Comparison of ENCODE assay signal across 18 cellular contexts in genomic region chr14:67575684-67576083, GRCh38. TPM values are rescaled to one million over a fixed set of nuclear protein-coding genes. Genes with fewer than 3 reads are reported as not detected.
DNase-seq lines count a peak whose midpoint lies in the region; TF ChIP-seq lines count a peak whose summit lies in the region.
"Had no signal": no experiment of that assay in that cellular context is flagged by ENCODE, and none has a peak within 500 bp of the region (broad histone marks: within the 10 kb centered on the region; RNA-seq: fewer than 3 reads in every experiment).

No MANE protein-coding gene starts in this region.

- H3K4me3 Mint-ChIP-seq in progenitor cell of endocrine pancreas (ENCODE audit: low read depth): no peak overlapping the region
- H3K4me3 Mint-ChIP-seq: activated naive CD4-positive, alpha-beta T cell treated with anti-CD3 and anti-CD28 coated beads, Interleukin-2, amount 10 ng/mL, durations not matched to agents 7 days and 5 days had no signal

- peak overlapping the region; percentile 69 for H3K27ac Mint-ChIP-seq in progenitor cell of endocrine pancreas
- H3K27ac Mint-ChIP-seq: activated naive CD4-positive, alpha-beta T cell treated with anti-CD3 and anti-CD28 coated beads, Interleukin-2, amount 10 ng/mL, durations not matched to agents 7 days and 5 days had no signal

- DNase-seq in HT1080 (ENCODE audit: low read depth) (peak; percentile 35), OCI-M1 (lab: John Stamatoyannopoulos, UW) (peak; percentile 19), epithelial cell of esophagus (ENCODE audit: low read depth) (peak; percentile 79), progenitor cell of endocrine pancreas (ENCODE audit: low spot score, unreplicated experiment) (no peak), NCI-H1417 treated with DMSO at 0.1 percent for 48 hours (lab: John Stamatoyannopoulos, UW) (no peak), NCI-H1694 treated with DMSO at 0.1 percent for 48 hours (lab: John Stamatoyannopoulos, UW) (no peak), AG08396 (ENCODE audit: low spot score) (no peak), pons (ENCODE audit: low spot score) (no peak)
- DNase-seq: activated CD4-positive, alpha-beta T cell treated with anti-CD3 and anti-CD28 coated beads for 48 hours; activated naive CD4-positive, alpha-beta T cell treated with anti-CD3 and anti-CD28 coated beads, Interleukin-2, amount 10 ng/mL, durations not matched to agents 7 days and 5 days; cortex of kidney; left ventricle myocardium superior; NCI-H187; NCI-H446; PC-3; T1000 had no signal

- no peak overlapping the region for H3K4me3 ChIP-seq in epithelial cell of esophagus (ENCODE audit: low read length)
- H3K4me3 ChIP-seq: HAP-1, smooth muscle cell had no signal

- TF ChIP-seq CTCF in epithelial cell of esophagus (IDR thresholded peaks at IDR 0.05; ENCODE audit: insufficient read depth, low read depth, low read length, missing control alignments): no peak
- TF ChIP-seq CTCF in progenitor cell of endocrine pancreas (IDR thresholded peaks at IDR 0.05; ENCODE audit: unreplicated experiment): no peak

- H3K9me3 Mint-ChIP-seq in progenitor cell of endocrine pancreas (ENCODE audit: low read depth): no peaks in the 10 kb centered on the region
- H3K9me3 Mint-ChIP-seq: activated naive CD4-positive, alpha-beta T cell treated with anti-CD3 and anti-CD28 coated beads, Interleukin-2, amount 10 ng/mL, durations not matched to agents 7 days and 5 days had no signal

- H3K4me1 Mint-ChIP-seq in progenitor cell of endocrine pancreas (ENCODE audit: low read depth): peaks cover 18% of the 10 kb centered on the region
- H3K4me1 Mint-ChIP-seq: activated naive CD4-positive, alpha-beta T cell treated with anti-CD3 and anti-CD28 coated beads, Interleukin-2, amount 10 ng/mL, durations not matched to agents 7 days and 5 days had no signal

- peaks cover 21% of the 10 kb centered on the region for H3K36me3 Mint-ChIP-seq in progenitor cell of endocrine pancreas (ENCODE audit: insufficient read depth)
- H3K36me3 Mint-ChIP-seq: activated naive CD4-positive, alpha-beta T cell treated with anti-CD3 and anti-CD28 coated beads, Interleukin-2, amount 10 ng/mL, durations not matched to agents 7 days and 5 days had no signal

- H3K27me3 Mint-ChIP-seq in progenitor cell of endocrine pancreas: no peaks in the 10 kb centered on the region

RNA-seq across cellular contexts. Expression of gene PIGH, which starts 24.4 kb away (rescaled TPM):
- 25.4 and 37.4 TPM in 2 replicates for total RNA-seq in HT1080 (2014; rRNA removed; shearing (Covaris generic))
- 15.9 and 18.6 TPM in 2 replicates for polyA plus RNA-seq in HT1080 (2015; cell fraction: cytosol; rRNA removed)
- polyA plus RNA-seq in HT1080 (2015; cell fraction: nucleus; rRNA removed): 19.9 and 25.5 TPM in 2 replicates
- total RNA-seq in progenitor cell of endocrine pancreas: 18.9 and 22.0 TPM in 2 replicates

RNA-seq across cellular contexts. Expression of gene PLEKHH1, which starts 42.6 kb away (rescaled TPM):
- total RNA-seq in HT1080 (2014; rRNA removed; shearing (Covaris generic)): 4.2 and 4.3 TPM in 2 replicates
- 4.0 and 5.0 TPM in 2 replicates for polyA plus RNA-seq in HT1080 (2015; cell fraction: cytosol; rRNA removed)
- polyA plus RNA-seq in HT1080 (2015; cell fraction: nucleus; rRNA removed): 23.8 and 27.3 TPM in 2 replicates
- 119 and 127 TPM in 2 replicates for total RNA-seq in progenitor cell of endocrine pancreas

RNA-seq across cellular contexts. Expression of gene ARG2, which starts 44.0 kb away (rescaled TPM):
- 20.6 and 22.8 TPM in 2 replicates for total RNA-seq in HT1080 (2014; rRNA removed; shearing (Covaris generic))
- 25.2 and 33.0 TPM in 2 replicates for polyA plus RNA-seq in HT1080 (2015; cell fraction: cytosol; rRNA removed)
- 23.2 and 23.3 TPM in 2 replicates for polyA plus RNA-seq in HT1080 (2015; cell fraction: nucleus; rRNA removed)
- total RNA-seq in progenitor cell of endocrine pancreas: 25.1 and 30.1 TPM in 2 replicates

Comparison
In these comparisons a context has a peak if more than half of its experiments do, and no peak if none do; other contexts are left out.
1. DNase-seq: peak in HT1080 (single experiment), OCI-M1 (single experiment) and epithelial cell of esophagus (single experiment); none in progenitor cell of endocrine pancreas (single experiment), NCI-H1417 treated with DMSO at 0.1 percent for 48 hours (single experiment), NCI-H1694 treated with DMSO at 0.1 percent for 48 hours (single experiment), AG08396 (single experiment) and pons (single experiment).
2. RNA of gene PLEKHH1, which starts 42.6 kb away (total RNA-seq): 119 to 127 TPM in progenitor cell of endocrine pancreas; 4.2 to 4.3 TPM in HT1080; every median in the first group is over 10 times any median in the second.